7 cellular contexts compared by ENCODE assay signal in genomic region chr2:76274154-76274553, GRCh38.
"Had no signal": no experiment of that assay in that cellular context is flagged by ENCODE, and none has a peak within 500 bp of the region (broad histone marks: within the 10 kb centered on the region; RNA-seq: fewer than 3 reads in every experiment).

No MANE protein-coding gene starts in this region.

- H3K4me2 ChIP-seq: KMS-11 had no signal

- FAIRE-seq: HTR-8/SVneo, K562 had no signal

- H3K4me3 ChIP-seq: K562 had no signal

- H3K27ac ChIP-seq: HL-60, KMS-11 had no signal

- DNase-seq: IMR-90, KBM-7, KG1 had no signal

- H3K9ac ChIP-seq: KMS-11 had no signal

- ATAC-seq: K562 had no signal
